Comparison of ENCODE assay signal across 1 cellular context in genomic region chr18:79679552-79680099, GRCh38.
TF ChIP-seq lines count a peak whose summit lies in the region.

A gene with protein sequence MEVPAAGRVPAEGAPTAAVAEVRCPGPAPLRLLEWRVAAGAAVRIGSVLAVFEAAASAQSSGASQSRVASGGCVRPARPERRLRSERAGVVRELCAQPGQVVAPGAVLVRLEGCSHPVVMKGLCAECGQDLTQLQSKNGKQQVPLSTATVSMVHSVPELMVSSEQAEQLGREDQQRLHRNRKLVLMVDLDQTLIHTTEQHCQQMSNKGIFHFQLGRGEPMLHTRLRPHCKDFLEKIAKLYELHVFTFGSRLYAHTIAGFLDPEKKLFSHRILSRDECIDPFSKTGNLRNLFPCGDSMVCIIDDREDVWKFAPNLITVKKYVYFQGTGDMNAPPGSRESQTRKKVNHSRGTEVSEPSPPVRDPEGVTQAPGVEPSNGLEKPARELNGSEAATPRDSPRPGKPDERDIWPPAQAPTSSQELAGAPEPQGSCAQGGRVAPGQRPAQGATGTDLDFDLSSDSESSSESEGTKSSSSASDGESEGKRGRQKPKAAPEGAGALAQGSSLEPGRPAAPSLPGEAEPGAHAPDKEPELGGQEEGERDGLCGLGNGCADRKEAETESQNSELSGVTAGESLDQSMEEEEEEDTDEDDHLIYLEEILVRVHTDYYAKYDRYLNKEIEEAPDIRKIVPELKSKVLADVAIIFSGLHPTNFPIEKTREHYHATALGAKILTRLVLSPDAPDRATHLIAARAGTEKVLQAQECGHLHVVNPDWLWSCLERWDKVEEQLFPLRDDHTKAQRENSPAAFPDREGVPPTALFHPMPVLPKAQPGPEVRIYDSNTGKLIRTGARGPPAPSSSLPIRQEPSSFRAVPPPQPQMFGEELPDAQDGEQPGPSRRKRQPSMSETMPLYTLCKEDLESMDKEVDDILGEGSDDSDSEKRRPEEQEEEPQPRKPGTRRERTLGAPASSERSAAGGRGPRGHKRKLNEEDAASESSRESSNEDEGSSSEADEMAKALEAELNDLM (plus strand): TSS chr18:79679803. CDS start chr18:79679948, 145 bp downstream.

TF ChIP-seq in K562, 482 proteins besides CTCF, POLR2A, EP300 and RAD21 (continued from another document and continues in another):
- TF ChIP-seq NR0B1 (IDR thresholded peaks at IDR 0.05; ENCODE audit: partially characterized antibody) (no peak), ZNF175 (CRISPR knock-in tag; IDR thresholded peaks at IDR 0.05; ENCODE audit: low read depth) (peak; percentile 81; the same call in 1 of the 2 replicates), E2F8 (IDR thresholded peaks at IDR 0.05; ENCODE audit: low read depth, partially characterized antibody) (peak; percentile 89), TEAD1 (CRISPR knock-in tag; IDR thresholded peaks at IDR 0.05) (no peak), LCOR (CRISPR knock-in tag; IDR thresholded peaks at IDR 0.05) (no peak), YY1 (IDR thresholded peaks at IDR 0.05; ENCODE audit: borderline replicate concordance in 1 of 3, control insufficient read depth in 1 of 3, extremely low read depth in 1 of 3, insufficient read depth in 3 of 3, insufficient read length in 1 of 3, insufficient replicate concordance in 2 of 3, low read depth in 1 of 3, low read length in 2 of 3) (peak in 2 of 3 experiments; percentile 2 to 17), ZNF354B (CRISPR knock-in tag; IDR thresholded peaks at IDR 0.05) (no peak), ZNF785 (CRISPR knock-in tag; IDR thresholded peaks at IDR 0.05) (no peak), GABPB1 (CRISPR knock-in tag; IDR thresholded peaks at IDR 0.05) (peak; percentile 82), NR4A1 (CRISPR knock-in tag; IDR thresholded peaks at IDR 0.05) (no peak), NR4A1 (tag; IDR thresholded peaks at IDR 0.05) (0 out of 2 replicates have a peak, but pooled peaks have one; percentile 60), ZNF644 (tag; IDR thresholded peaks at IDR 0.05; ENCODE audit: low read depth) (peak; percentile 90; the same call in 1 of the 2 replicates), NFE2 (IDR thresholded peaks at IDR 0.05; ENCODE audit: low read depth) (0 out of 2 replicates have a peak, but pooled peaks have one; percentile 9), RBM22 (IDR thresholded peaks at IDR 0.05; ENCODE audit: low read depth, low read length, poor library complexity, severe bottlenecking) (no peak), ZBTB1 (CRISPR knock-in tag; IDR thresholded peaks at IDR 0.05; ENCODE audit: borderline replicate concordance, low read depth) (no peak), FOXA1 (IDR thresholded peaks at IDR 0.05; ENCODE audit: borderline replicate concordance) (no peak), ZNF12 (CRISPR knock-in tag; IDR thresholded peaks at IDR 0.05) (no peak), HLTF (IDR thresholded peaks at IDR 0.05) (no peak), RB1 (IDR thresholded peaks at IDR 0.05; ENCODE audit: low read depth) (0 out of 2 replicates have a peak, but pooled peaks have one; percentile 3), CHD2 (IDR thresholded peaks at IDR 0.05; ENCODE audit: low read depth, low read length) (no peak), E2F3 (CRISPR knock-in tag; IDR thresholded peaks at IDR 0.05) (peak; percentile 37; the same call in 1 of the 2 replicates), CBX2 (IDR thresholded peaks at IDR 0.05; ENCODE audit: insufficient read depth, low read length, poor library complexity, severe bottlenecking) (no peak), GTF2A2 (tag; IDR thresholded peaks at IDR 0.05) (no peak), EGR1 (conservative IDR thresholded peaks at IDR 0.05) (peak; percentile 88), ZNF212 (CRISPR knock-in tag; IDR thresholded peaks at IDR 0.05) (no peak), SMAD1 (IDR thresholded peaks at IDR 0.05; ENCODE audit: low read depth, low read length, partially characterized antibody) (no peak), CREB1 (IDR thresholded peaks at IDR 0.05) (peak; percentile 99), CREB1 (CRISPR knock-in tag; IDR thresholded peaks at IDR 0.05) (peak; percentile 99), NR2C2 (CRISPR knock-in tag; IDR thresholded peaks at IDR 0.05) (no peak), NR2C2 (tag; IDR thresholded peaks at IDR 0.05) (peak; percentile 79), ZNF347 (CRISPR knock-in tag; IDR thresholded peaks at IDR 0.05; ENCODE audit: low read depth) (no peak), SRSF7 (optimal IDR thresholded peaks at IDR 0.05; ENCODE audit: low read depth, low read length) (no peak), FOXA3 (CRISPR knock-in tag; conservative IDR thresholded peaks at IDR 0.05 in 1 of 2, IDR thresholded peaks at IDR 0.05 in 1 of 2) (peak in 1 of 2 experiments; percentile 35; a peak in 1 of 4 replicates), NBN (IDR thresholded peaks at IDR 0.05; ENCODE audit: low read depth) (peak; percentile 71; the same call in 1 of the 2 replicates), CREM (IDR thresholded peaks at IDR 0.05; ENCODE audit: low read depth) (peak; percentile 97), CCNT2 (IDR thresholded peaks at IDR 0.05; ENCODE audit: borderline replicate concordance, extremely low read depth, insufficient read length, low read depth, low read length) (no peak), L3MBTL2 (IDR thresholded peaks at IDR 0.05) (no peak), ELF4 (CRISPR knock-in tag; IDR thresholded peaks at IDR 0.05) (peak; percentile 30; the same call in 1 of the 2 replicates), ZNF707 (CRISPR knock-in tag; conservative IDR thresholded peaks at IDR 0.05) (no peak), CGGBP1 (CRISPR knock-in tag; IDR thresholded peaks at IDR 0.05) (no peak)
- TF ChIP-seq, protein P1, sequence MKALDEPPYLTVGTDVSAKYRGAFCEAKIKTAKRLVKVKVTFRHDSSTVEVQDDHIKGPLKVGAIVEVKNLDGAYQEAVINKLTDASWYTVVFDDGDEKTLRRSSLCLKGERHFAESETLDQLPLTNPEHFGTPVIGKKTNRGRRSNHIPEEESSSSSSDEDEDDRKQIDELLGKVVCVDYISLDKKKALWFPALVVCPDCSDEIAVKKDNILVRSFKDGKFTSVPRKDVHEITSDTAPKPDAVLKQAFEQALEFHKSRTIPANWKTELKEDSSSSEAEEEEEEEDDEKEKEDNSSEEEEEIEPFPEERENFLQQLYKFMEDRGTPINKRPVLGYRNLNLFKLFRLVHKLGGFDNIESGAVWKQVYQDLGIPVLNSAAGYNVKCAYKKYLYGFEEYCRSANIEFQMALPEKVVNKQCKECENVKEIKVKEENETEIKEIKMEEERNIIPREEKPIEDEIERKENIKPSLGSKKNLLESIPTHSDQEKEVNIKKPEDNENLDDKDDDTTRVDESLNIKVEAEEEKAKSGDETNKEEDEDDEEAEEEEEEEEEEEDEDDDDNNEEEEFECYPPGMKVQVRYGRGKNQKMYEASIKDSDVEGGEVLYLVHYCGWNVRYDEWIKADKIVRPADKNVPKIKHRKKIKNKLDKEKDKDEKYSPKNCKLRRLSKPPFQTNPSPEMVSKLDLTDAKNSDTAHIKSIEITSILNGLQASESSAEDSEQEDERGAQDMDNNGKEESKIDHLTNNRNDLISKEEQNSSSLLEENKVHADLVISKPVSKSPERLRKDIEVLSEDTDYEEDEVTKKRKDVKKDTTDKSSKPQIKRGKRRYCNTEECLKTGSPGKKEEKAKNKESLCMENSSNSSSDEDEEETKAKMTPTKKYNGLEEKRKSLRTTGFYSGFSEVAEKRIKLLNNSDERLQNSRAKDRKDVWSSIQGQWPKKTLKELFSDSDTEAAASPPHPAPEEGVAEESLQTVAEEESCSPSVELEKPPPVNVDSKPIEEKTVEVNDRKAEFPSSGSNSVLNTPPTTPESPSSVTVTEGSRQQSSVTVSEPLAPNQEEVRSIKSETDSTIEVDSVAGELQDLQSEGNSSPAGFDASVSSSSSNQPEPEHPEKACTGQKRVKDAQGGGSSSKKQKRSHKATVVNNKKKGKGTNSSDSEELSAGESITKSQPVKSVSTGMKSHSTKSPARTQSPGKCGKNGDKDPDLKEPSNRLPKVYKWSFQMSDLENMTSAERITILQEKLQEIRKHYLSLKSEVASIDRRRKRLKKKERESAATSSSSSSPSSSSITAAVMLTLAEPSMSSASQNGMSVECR (CRISPR knock-in tag; IDR thresholded peaks at IDR 0.05): peak; percentile 43
- TF ChIP-seq, protein P2, sequence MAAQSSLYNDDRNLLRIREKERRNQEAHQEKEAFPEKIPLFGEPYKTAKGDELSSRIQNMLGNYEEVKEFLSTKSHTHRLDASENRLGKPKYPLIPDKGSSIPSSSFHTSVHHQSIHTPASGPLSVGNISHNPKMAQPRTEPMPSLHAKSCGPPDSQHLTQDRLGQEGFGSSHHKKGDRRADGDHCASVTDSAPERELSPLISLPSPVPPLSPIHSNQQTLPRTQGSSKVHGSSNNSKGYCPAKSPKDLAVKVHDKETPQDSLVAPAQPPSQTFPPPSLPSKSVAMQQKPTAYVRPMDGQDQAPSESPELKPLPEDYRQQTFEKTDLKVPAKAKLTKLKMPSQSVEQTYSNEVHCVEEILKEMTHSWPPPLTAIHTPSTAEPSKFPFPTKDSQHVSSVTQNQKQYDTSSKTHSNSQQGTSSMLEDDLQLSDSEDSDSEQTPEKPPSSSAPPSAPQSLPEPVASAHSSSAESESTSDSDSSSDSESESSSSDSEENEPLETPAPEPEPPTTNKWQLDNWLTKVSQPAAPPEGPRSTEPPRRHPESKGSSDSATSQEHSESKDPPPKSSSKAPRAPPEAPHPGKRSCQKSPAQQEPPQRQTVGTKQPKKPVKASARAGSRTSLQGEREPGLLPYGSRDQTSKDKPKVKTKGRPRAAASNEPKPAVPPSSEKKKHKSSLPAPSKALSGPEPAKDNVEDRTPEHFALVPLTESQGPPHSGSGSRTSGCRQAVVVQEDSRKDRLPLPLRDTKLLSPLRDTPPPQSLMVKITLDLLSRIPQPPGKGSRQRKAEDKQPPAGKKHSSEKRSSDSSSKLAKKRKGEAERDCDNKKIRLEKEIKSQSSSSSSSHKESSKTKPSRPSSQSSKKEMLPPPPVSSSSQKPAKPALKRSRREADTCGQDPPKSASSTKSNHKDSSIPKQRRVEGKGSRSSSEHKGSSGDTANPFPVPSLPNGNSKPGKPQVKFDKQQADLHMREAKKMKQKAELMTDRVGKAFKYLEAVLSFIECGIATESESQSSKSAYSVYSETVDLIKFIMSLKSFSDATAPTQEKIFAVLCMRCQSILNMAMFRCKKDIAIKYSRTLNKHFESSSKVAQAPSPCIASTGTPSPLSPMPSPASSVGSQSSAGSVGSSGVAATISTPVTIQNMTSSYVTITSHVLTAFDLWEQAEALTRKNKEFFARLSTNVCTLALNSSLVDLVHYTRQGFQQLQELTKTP (IDR thresholded peaks at IDR 0.05; ENCODE audit: low read depth in 1 of 2, partially characterized antibody in 2 of 2): no peak
- TF ChIP-seq, protein P3, sequence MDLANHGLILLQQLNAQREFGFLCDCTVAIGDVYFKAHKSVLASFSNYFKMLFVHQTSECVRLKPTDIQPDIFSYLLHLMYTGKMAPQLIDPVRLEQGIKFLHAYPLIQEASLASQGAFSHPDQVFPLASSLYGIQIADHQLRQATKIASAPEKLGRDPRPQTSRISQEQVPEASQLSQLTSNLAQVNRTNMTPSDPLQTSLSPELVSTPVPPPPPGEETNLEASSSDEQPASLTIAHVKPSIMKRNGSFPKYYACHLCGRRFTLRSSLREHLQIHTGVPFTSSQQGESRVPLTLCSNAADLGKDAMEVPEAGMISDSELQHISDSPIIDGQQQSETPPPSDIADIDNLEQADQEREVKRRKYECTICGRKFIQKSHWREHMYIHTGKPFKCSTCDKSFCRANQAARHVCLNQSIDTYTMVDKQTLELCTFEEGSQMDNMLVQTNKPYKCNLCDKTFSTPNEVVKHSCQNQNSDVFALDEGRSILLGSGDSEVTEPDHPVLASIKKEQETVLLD (IDR thresholded peaks at IDR 0.05): peak; percentile 100
- TF ChIP-seq, protein P4, sequence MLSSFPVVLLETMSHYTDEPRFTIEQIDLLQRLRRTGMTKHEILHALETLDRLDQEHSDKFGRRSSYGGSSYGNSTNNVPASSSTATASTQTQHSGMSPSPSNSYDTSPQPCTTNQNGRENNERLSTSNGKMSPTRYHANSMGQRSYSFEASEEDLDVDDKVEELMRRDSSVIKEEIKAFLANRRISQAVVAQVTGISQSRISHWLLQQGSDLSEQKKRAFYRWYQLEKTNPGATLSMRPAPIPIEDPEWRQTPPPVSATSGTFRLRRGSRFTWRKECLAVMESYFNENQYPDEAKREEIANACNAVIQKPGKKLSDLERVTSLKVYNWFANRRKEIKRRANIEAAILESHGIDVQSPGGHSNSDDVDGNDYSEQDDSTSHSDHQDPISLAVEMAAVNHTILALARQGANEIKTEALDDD (IDR thresholded peaks at IDR 0.05): no peak
- TF ChIP-seq, protein P5, sequence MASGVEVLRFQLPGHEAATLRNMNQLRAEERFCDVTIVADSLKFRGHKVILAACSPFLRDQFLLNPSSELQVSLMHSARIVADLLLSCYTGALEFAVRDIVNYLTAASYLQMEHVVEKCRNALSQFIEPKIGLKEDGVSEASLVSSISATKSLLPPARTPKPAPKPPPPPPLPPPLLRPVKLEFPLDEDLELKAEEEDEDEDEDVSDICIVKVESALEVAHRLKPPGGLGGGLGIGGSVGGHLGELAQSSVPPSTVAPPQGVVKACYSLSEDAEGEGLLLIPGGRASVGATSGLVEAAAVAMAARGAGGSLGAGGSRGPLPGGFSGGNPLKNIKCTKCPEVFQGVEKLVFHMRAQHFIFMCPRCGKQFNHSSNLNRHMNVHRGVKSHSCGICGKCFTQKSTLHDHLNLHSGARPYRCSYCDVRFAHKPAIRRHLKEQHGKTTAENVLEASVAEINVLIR (CRISPR knock-in tag; IDR thresholded peaks at IDR 0.05): peak; percentile 99
